In the genomic region with DNA sequence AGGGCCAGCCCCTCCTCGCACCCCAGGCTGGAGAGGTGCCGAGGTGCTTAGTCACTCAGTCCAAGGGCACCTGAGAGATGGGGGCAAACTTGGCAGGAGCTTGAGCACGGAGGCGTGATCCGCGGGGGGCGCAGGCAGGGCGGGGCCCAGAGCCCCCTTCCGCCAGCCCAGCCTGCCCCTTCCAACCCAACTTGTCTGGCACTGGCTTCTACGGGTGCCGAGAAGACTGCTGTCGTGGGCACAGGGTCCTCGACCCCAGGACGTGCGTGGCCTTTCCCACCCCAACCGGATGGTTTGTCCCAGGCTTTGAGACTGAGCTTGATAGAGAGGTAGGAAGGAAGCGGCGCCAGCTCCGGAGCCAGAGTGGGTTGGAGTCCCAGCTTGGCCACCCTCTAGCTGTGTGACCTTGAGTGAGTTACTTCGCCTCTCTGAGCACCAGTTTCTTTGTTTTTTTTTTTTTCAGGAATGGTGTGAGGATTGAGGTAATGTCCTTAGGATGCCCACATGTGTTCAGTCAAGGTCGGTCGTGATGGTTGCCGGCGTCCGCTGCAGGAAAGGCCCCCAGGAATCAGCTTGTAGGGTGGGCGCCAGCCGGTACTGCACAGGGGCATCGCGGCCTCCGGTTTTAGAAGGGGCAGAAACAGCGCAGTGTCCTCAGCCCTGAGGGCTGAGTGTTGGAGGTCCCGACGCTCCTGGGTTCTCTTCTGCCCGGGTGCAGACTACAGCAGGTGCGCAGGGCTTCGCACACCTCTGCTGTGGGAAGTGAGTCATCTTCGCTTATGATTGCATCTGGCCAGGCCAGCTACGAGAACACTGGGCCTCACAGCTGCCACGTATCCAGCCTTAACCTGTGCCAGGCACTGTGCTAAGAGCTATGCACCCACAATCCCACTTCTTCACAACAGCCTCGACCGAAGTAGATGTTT, we compare ENCODE assay signal across 2 cellular contexts.
TF ChIP-seq lines count a peak whose summit lies in the region.

No MANE protein-coding gene starts in this region.

TF ChIP-seq in IMR-90, 13 proteins besides CTCF, POLR2A, EP300 and RAD21:
- no peak for TF ChIP-seq RFX5 (IDR thresholded peaks at IDR 0.05; ENCODE audit: low read depth, low read length)
- TF ChIP-seq MAFK (IDR thresholded peaks at IDR 0.05; ENCODE audit: low read depth, low read length): no peak

TF ChIP-seq in endothelial cell of umbilical vein, 7 proteins besides CTCF, POLR2A, EP300 and RAD21:
- TF ChIP-seq POLR2AphosphoS5 (IDR thresholded peaks at IDR 0.05; ENCODE audit: insufficient read depth, low read depth, low read length) (no peak), EZH2 (IDR thresholded peaks at IDR 0.05; ENCODE audit: borderline replicate concordance, low read depth, low read length, severe bottlenecking) (peak; percentile 48)
